24 cellular contexts compared by ENCODE assay signal in the genomic region with DNA sequence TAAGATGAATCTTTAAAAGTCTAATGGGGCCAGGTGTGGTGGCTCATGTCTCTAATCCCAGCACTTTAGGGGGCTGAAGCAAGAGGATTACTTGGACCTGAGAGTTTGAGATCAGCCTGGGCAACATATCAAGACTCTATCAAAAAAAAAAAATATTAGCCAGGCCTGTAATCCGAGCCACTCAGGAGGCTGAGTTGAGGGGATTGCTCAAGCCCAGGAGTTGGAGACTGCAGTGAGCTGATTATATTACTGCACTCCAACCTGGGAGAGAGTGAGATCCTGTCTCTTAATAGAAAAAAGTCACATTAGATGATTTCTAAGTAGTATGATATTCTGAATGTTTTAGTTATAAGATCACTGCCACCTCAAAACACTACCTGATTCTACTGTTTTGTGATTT.
"Had no signal": no experiment of that assay in that cellular context is flagged by ENCODE, and none has a peak within 500 bp of the region (broad histone marks: within the 10 kb centered on the region; RNA-seq: fewer than 3 reads in every experiment).

No MANE protein-coding gene starts in this region.

- H3K36me3 ChIP-seq: right atrium auricular region, stomach, transverse colon, uterus had no signal

- H3K27ac Mint-ChIP-seq: activated naive CD8-positive, alpha-beta T cell treated with anti-CD3 and anti-CD28 coated beads for 36 hours; activated T-helper 2 cell treated with anti-CD3 and anti-CD28 coated beads, Interferon-gamma antibody, Interleukin-2, Interleukin-4, amounts not matched to agents 10 μg/mL and 5 μg/mL and 100 μg/mL, durations not matched to agents 14 hours and 24 hours and 36 hours; natural killer cell treated with Interleukin-12 subunit alpha and Interleukin-12 subunit beta and Interleukin-15 and Interleukin-18, amount 100 ng/mL, for 72 hours; progenitor cell of endocrine pancreas; stimulated activated memory B cell treated with anti-CD40 and anti-IgM and Interleukin-4, amounts not matched to agents 10 μg/mL and 1 μg/mL and 100 μg/mL, for 72 hours had no signal

- H3K36me3 Mint-ChIP-seq: activated naive CD8-positive, alpha-beta T cell treated with anti-CD3 and anti-CD28 coated beads for 36 hours; natural killer cell treated with Interleukin-12 subunit alpha and Interleukin-12 subunit beta and Interleukin-15 and Interleukin-18, amount 100 ng/mL, for 72 hours; stimulated activated memory B cell treated with anti-CD40 and anti-IgM and Interleukin-4, amounts not matched to agents 10 μg/mL and 1 μg/mL and 100 μg/mL, for 72 hours had no signal

- H3K27me3 ChIP-seq: right atrium auricular region, stomach, transverse colon, uterus had no signal

- H3K4me3 Mint-ChIP-seq: activated naive CD8-positive, alpha-beta T cell treated with anti-CD3 and anti-CD28 coated beads for 36 hours; activated T-cell treated with anti-CD3 and anti-CD28 coated beads, Interleukin-2, amount 50 U/mL, for 4 hours; natural killer cell treated with Interleukin-12 subunit alpha and Interleukin-12 subunit beta and Interleukin-15 and Interleukin-18, amount 100 ng/mL, for 72 hours; stimulated activated memory B cell treated with anti-CD40 and anti-IgM and Interleukin-4, amounts not matched to agents 10 μg/mL and 1 μg/mL and 100 μg/mL, for 72 hours had no signal

- H3K27ac ChIP-seq: right atrium auricular region, skin epidermis, stomach, transverse colon, uterus had no signal

- H3K4me1 Mint-ChIP-seq: activated naive CD8-positive, alpha-beta T cell treated with anti-CD3 and anti-CD28 coated beads for 36 hours; stimulated activated memory B cell treated with anti-CD40 and anti-IgM and Interleukin-4, amounts not matched to agents 10 μg/mL and 1 μg/mL and 100 μg/mL, for 72 hours had no signal

- DNase-seq: activated CD4-positive, alpha-beta T cell treated with anti-CD3 and anti-CD28 coated beads for 4 hours; activated CD4-positive, alpha-beta T cell treated with anti-CD3 and anti-CD28 coated beads, Interleukin-2, amount 50 U/mL, for 48 hours; activated CD4-positive, CD25-positive, alpha-beta regulatory T cell; activated CD8-positive, alpha-beta memory T cell treated with anti-CD3 and anti-CD28 coated beads, Interleukin-2, amount 50 U/mL, for 48 hours; activated naive CD4-positive, alpha-beta T cell; activated naive CD8-positive, alpha-beta T cell treated with anti-CD3 and anti-CD28 coated beads for 36 hours; activated T-cell treated with anti-CD3 and anti-CD28 coated beads, Interleukin-2, amount 50 U/mL, for 4 hours; central memory CD4-positive, alpha-beta T cell; dermis blood vessel endothelial cell; effector CD8-positive, alpha-beta T cell; foreskin melanocyte; hypothalamus; midbrain; stimulated activated CD4-positive, alpha-beta T cell treated with anti-CD3 and anti-CD28 coated beads, Interleukin-2, amount 100 ng/mL, for 24 hours; stomach; transverse colon; uterus had no signal

- H3K9me3 ChIP-seq: right atrium auricular region, stomach, transverse colon, uterus had no signal

- H3K9me3 Mint-ChIP-seq: activated naive CD8-positive, alpha-beta T cell treated with anti-CD3 and anti-CD28 coated beads for 36 hours; activated T-cell treated with anti-CD3 and anti-CD28 coated beads, Interleukin-2, amount 50 U/mL, for 4 hours; activated T-helper 2 cell treated with anti-CD3 and anti-CD28 coated beads, Interferon-gamma antibody, Interleukin-2, Interleukin-4, amounts not matched to agents 10 μg/mL and 5 μg/mL and 100 μg/mL, durations not matched to agents 14 hours and 24 hours and 36 hours; natural killer cell treated with Interleukin-12 subunit alpha and Interleukin-12 subunit beta and Interleukin-15 and Interleukin-18, amount 100 ng/mL, for 72 hours; stimulated activated memory B cell treated with anti-CD40 and anti-IgM and Interleukin-4, amounts not matched to agents 10 μg/mL and 1 μg/mL and 100 μg/mL, for 72 hours had no signal

- H3K4me1 ChIP-seq: right atrium auricular region, stomach, transverse colon, uterus had no signal

- ATAC-seq: activated T-cell treated with anti-CD3 and anti-CD28 coated beads, Interleukin-2, amount 50 U/mL, for 4 hours; esophagus mucosa; natural killer cell treated with Interleukin-12 subunit alpha and Interleukin-12 subunit beta and Interleukin-15 and Interleukin-18, amount 100 ng/mL, for 72 hours; stimulated activated memory B cell treated with anti-CD40 and anti-IgM and Interleukin-4, amounts not matched to agents 10 μg/mL and 1 μg/mL and 100 μg/mL, for 72 hours had no signal

- H3K4me3 ChIP-seq: right atrium auricular region, skin epidermis, stomach, transverse colon, uterus had no signal

- H3K27me3 Mint-ChIP-seq: activated naive CD8-positive, alpha-beta T cell treated with anti-CD3 and anti-CD28 coated beads for 36 hours; progenitor cell of endocrine pancreas had no signal
